ENCODE assay signal across 16 cellular contexts in the genomic region with DNA sequence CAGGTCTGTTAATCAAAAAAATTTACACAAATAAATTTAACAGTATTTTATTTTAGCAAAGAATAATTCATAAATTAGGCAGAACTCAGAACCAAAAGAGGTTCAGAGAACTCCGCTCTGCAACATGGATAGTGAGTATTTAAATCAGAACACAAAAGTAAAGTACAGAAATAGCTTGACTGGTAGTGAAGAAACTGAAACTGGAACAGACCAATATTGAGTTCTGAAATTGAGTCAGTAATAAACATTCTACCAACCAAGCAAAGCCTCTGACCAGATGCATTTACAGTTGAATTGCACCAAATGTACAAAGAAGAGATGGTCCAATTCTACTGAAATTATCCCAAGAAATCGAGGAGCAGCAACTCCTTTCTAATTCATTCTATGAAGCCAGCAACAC.
DNase-seq lines count a peak whose midpoint lies in the region; ATAC-seq and TF ChIP-seq lines count a peak whose summit lies in the region.
"Had no signal": no experiment of that assay in that cellular context is flagged by ENCODE, and none has a peak within 500 bp of the region (broad histone marks: within the 10 kb centered on the region; RNA-seq: fewer than 3 reads in every experiment).

No MANE protein-coding gene starts in this region.

- no peaks in the 10 kb centered on the region for H3K27me3 ChIP-seq in OCI-LY3 (ENCODE audit: low read depth, low read length)
- H3K27me3 ChIP-seq: SJSA1 had no signal

- H3K4me2 ChIP-seq in OCI-LY3 (ENCODE audit: low read length): peak overlapping the region; percentile 51

- H3K9ac ChIP-seq in OCI-LY3 (ENCODE audit: low read length): no peak overlapping the region

- H3K9me3 ChIP-seq in OCI-LY3 (ENCODE audit: insufficient read depth, low read length): no peaks in the 10 kb centered on the region
- H3K9me3 ChIP-seq: mucosa of descending colon, SJSA1, thoracic aorta had no signal

- no peaks in the 10 kb centered on the region for H3K79me2 ChIP-seq in OCI-LY3 (ENCODE audit: low read length)

- H3K4me1 ChIP-seq in OCI-LY3 (ENCODE audit: low read length): peaks cover 18% of the 10 kb centered on the region
- H3K4me1 ChIP-seq: SJSA1 had no signal

- H3K36me3 ChIP-seq in OCI-LY3 (replicated peaks; ENCODE audit: low read depth, low read length): no peaks in the 10 kb centered on the region
- H3K36me3 ChIP-seq: SJSA1, thoracic aorta had no signal

- ATAC-seq in GM19023 (IDR thresholded peaks at IDR 0.05; ENCODE audit: unreplicated experiment): peak; percentile 83
- peak; percentile 75 for ATAC-seq in GM21737 (IDR thresholded peaks at IDR 0.05; ENCODE audit: unreplicated experiment)
- ATAC-seq in HG03066 (IDR thresholded peaks at IDR 0.05; ENCODE audit: low read depth, unreplicated experiment): peak; percentile 93
- ATAC-seq: activated CD8-positive, alpha-beta memory T cell treated with anti-CD3 and anti-CD28 coated beads, Interleukin-2, amount 10 ng/mL, durations not matched to agents 7 days and 5 days; effector memory CD8-positive, alpha-beta T cell; mucosa of descending colon had no signal

- no peak overlapping the region; the same call in 1 of the 2 replicates for H3K27ac ChIP-seq in OCI-LY3 (ENCODE audit: low read length)
- H3K27ac ChIP-seq: SJSA1, thoracic aorta, VCaP had no signal

- no peak for TF ChIP-seq CTCF in OCI-LY3 (IDR thresholded peaks at IDR 0.05; ENCODE audit: low read depth, low read length)

- no peaks in the 10 kb centered on the region for H4K20me1 ChIP-seq in OCI-LY3 (ENCODE audit: insufficient read depth, low read length)

- DNase-seq in islet precursor cell (no peak), NCI-H345 treated with DMSO at 0.1 percent for 48 hours (lab: John Stamatoyannopoulos, UW; ENCODE audit: unreplicated experiment) (no peak), RPMI8226 (no peak), amniotic stem cell (lab: John Stamatoyannopoulos, UW) (no peak)
- DNase-seq: activated CD8-positive, alpha-beta memory T cell treated with anti-CD3 and anti-CD28 coated beads, Interleukin-2, amount 10 ng/mL, durations not matched to agents 7 days and 5 days; activated naive CD4-positive, alpha-beta T cell treated with anti-CD3 and anti-CD28 coated beads, Interleukin-2, amount 10 ng/mL, durations not matched to agents 7 days and 5 days; effector memory CD8-positive, alpha-beta T cell; mucosa of descending colon; NCI-H2029 had no signal

- peak overlapping the region; percentile 41 for H3K4me3 ChIP-seq in OCI-LY3 (ENCODE audit: low read length)
- H3K4me3 ChIP-seq: mucosa of descending colon, SJSA1, thoracic aorta had no signal

- H2AFZ ChIP-seq in OCI-LY3 (ENCODE audit: low read depth, low read length): no peak overlapping the region
